ENCODE assay signal across 7 cellular contexts in genomic region chr14:74762917-74763802, GRCh38.
DNase-seq lines count a peak whose midpoint lies in the region; ATAC-seq and TF ChIP-seq lines count a peak whose summit lies in the region.

Gene YLPM1 (plus strand): TSS chr14:74763316. CDS start chr14:74763490, 174 bp downstream.

- H3K4me3 ChIP-seq in astrocyte of the spinal cord (ENCODE audit: low read depth, low read length): peak within 1 kb of the TSS; percentile 80
- H3K4me3 ChIP-seq in retinal pigment epithelial cell (ENCODE audit: low read length): peak within 1 kb of the TSS; percentile 78

- DNase-seq in NCI-H2029 treated with DMSO at 0.1 percent for 48 hours (lab: John Stamatoyannopoulos, UW): peak; percentile 89
- peak; percentile 91 for DNase-seq in T1000 (lab: John Stamatoyannopoulos, UW)
- peak; percentile 98 for DNase-seq in astrocyte of the spinal cord (ENCODE audit: low read depth, low spot score)
- peak; percentile 89 to 97 for DNase-seq in hippocampal formation (lab: John Stamatoyannopoulos, UW)
- peak; percentile 97 for DNase-seq in retinal pigment epithelial cell (ENCODE audit: low read depth)

- ATAC-seq in GM18505 (IDR thresholded peaks at IDR 0.05; ENCODE audit: unreplicated experiment): peak; percentile 84
- peak; percentile 93 for ATAC-seq in HG02981 (IDR thresholded peaks at IDR 0.05; ENCODE audit: unreplicated experiment)

- TF ChIP-seq CTCF in astrocyte of the spinal cord (IDR thresholded peaks at IDR 0.05; ENCODE audit: low read depth, low read length) (peak; percentile 61), retinal pigment epithelial cell (conservative IDR thresholded peaks at IDR 0.05; ENCODE audit: low read depth, low read length) (peak; percentile 46)

- in situ Hi-C loops in astrocyte of the spinal cord (cut with HindIII; ENCODE audit: low sequenced_read_pairs): no loop called here

- peak; percentile 97 for TF ChIP-seq POLR2A in GM18505 (IDR thresholded peaks at IDR 0.05; ENCODE audit: borderline replicate concordance, extremely low read depth, insufficient read depth, insufficient read length)

Comparison
In these comparisons a context has a peak if more than half of its experiments do, and no peak if none do; other contexts are left out.
1. Peak in every context shown above with its lines: DNase-seq, ATAC-seq and H3K4me3 ChIP-seq.